Comparison of ENCODE assay signal across 17 cellular contexts in genomic region chr10:43249151-43249961, GRCh38. TPM values are rescaled to one million over a fixed set of nuclear protein-coding genes. Genes with fewer than 3 reads are reported as not detected.
DNase-seq lines count a peak whose midpoint lies in the region; ATAC-seq, FAIRE-seq and TF ChIP-seq lines count a peak whose summit lies in the region.
"Had no signal": no experiment of that assay in that cellular context is flagged by ENCODE, and none has a peak within 500 bp of the region (broad histone marks: within the 10 kb centered on the region; RNA-seq: fewer than 3 reads in every experiment).

No MANE protein-coding gene starts in this region.

- CTCF ChIA-PET in Panc1 (lab: Charles Lee), result interaction anchor here (0.6 kb wide), 1 partner anchor 213 kb away, joined by 3 read pairs; no protein-coding TSS in a partner anchor

- DNase-seq in Panc1 (ENCODE audit: low read depth, low spot score) (no peak), cardiac septum (ENCODE audit: low spot score) (peak; percentile 70), pancreas (peak in 5 of 6 donors; percentile 2 to 50 (median 5)), NCI-H1930 (lab: John Stamatoyannopoulos, UW) (no peak), NCI-H2171 (lab: John Stamatoyannopoulos, UW) (no peak)
- DNase-seq: immature natural killer cell, Kasumi-1, NCI-H1436 treated with DMSO at 0.1 percent for 48 hours, NCI-H510A treated with DMSO at 0.1 percent for 48 hours, T-helper 2 cell had no signal

- H3K4me3 ChIP-seq in BLaER1 treated with 17β-estradiol and CSF1 and Interleukin-3, amounts not matched to agents 10 nM and 100 nM, result no peak overlapping the region
- H3K4me3 ChIP-seq in Panc1 (ENCODE audit: low read depth in 2 of 2, low read length in 2 of 2) (no peak overlapping the region), pancreas (no peak overlapping the region)
- H3K4me3 ChIP-seq: psoas muscle, tibial nerve had no signal

- H3K36me3 ChIP-seq in BLaER1 treated with 17β-estradiol and CSF1 and Interleukin-3, amounts not matched to agents 10 nM and 100 nM, result no peaks in the 10 kb centered on the region
- H3K36me3 ChIP-seq in Panc1 (ENCODE audit: control insufficient read depth, insufficient read depth, low read length) (no peaks in the 10 kb centered on the region), pancreas (no peaks in the 10 kb centered on the region)
- H3K36me3 ChIP-seq: tibial nerve had no signal

- H3K9ac ChIP-seq in BLaER1 treated with 17β-estradiol and CSF1 and Interleukin-3, amounts not matched to agents 10 nM and 100 nM, result no peak overlapping the region; a peak in 1 of 22 replicates

- H3K9me3 ChIP-seq in BLaER1 treated with 17β-estradiol and CSF1 and Interleukin-3, amounts not matched to agents 10 nM and 100 nM (replicated peaks in 1 of 11), result peaks cover 8 to 33% (median 20%) of the 10 kb centered on the region in 11 experiments; a peak in 17 of 22 replicates
- H3K9me3 ChIP-seq in Panc1 (ENCODE audit: control insufficient read depth, insufficient read depth, low read depth, low read length), result no peaks in the 10 kb centered on the region
- no peaks in the 10 kb centered on the region for H3K9me3 ChIP-seq in pancreas

- TF ChIP-seq CTCF in Panc1 (IDR thresholded peaks at IDR 0.05) (no peak), pancreas (IDR thresholded peaks at IDR 0.05) (no peak)

- 64 to 65% methylated on average over 9 of the region's 9 CpGs for WGBS in pancreas, 2 donors

- H4K20me1 ChIP-seq in BLaER1 treated with 17β-estradiol and CSF1 and Interleukin-3, amounts not matched to agents 10 nM and 100 nM, result no peaks in the 10 kb centered on the region

- ATAC-seq in Panc1 (peak; percentile 32; the same call in 1 of the 2 replicates), pancreas (no peak), esophagus mucosa (no peak), GM19463 (IDR thresholded peaks at IDR 0.05; ENCODE audit: unreplicated experiment) (no peak)
- ATAC-seq: psoas muscle had no signal

- intact Hi-C loops in Panc1 (cut with micrococcal nuclease; ENCODE audit: unreplicated experiment), result no loop called here
- intact Hi-C loops in cardiac septum (cut with DNase I), result no loop called here
- intact Hi-C loops in pancreas (cut with DNase I), result no loop called here

- FAIRE-seq in pancreas (lab: Jason Lieb, UNC), result no peak

- peak overlapping the region in 10 of 11 experiments; percentile 21 to 78 (median 60); a peak in 16 of 22 replicates for H3K4me2 ChIP-seq in BLaER1 treated with 17β-estradiol and CSF1 and Interleukin-3, amounts not matched to agents 10 nM and 100 nM

- in situ Hi-C loops in Panc1 (cut with HindIII; ENCODE audit: low pct_unique_long_range_greater_than_20kb, low sequenced_read_pairs), result no loop called here

- no peaks in the 10 kb centered on the region for H3K27me3 ChIP-seq in BLaER1 treated with 17β-estradiol and CSF1 and Interleukin-3, amounts not matched to agents 10 nM and 100 nM
- H3K27me3 ChIP-seq in Panc1 (ENCODE audit: control insufficient read depth, insufficient read depth, low read length), result no peaks in the 10 kb centered on the region
- no peaks in the 10 kb centered on the region for H3K27me3 ChIP-seq in pancreas
- H3K27me3 ChIP-seq: tibial nerve had no signal

- no TSS peak for BruUV-seq in Panc1 (replicated peaks; lab: Mats Ljungman, UMichigan)

- POLR2A ChIA-PET in Panc1 (lab: Charles Lee), result no interaction called here

- no peak overlapping the region for H3K27ac ChIP-seq in BLaER1 treated with 17β-estradiol and CSF1 and Interleukin-3, amounts not matched to agents 10 nM and 100 nM
- no peak overlapping the region for H3K27ac ChIP-seq in Panc1 (ENCODE audit: low read length)
- no peak overlapping the region for H3K27ac ChIP-seq in pancreas
- H3K27ac ChIP-seq: C4-2B, psoas muscle, tibial nerve had no signal

- peaks cover 0 to 53% (median 46%) of the 10 kb centered on the region in 10 experiments; a peak in 18 of 20 replicates for H3K4me1 ChIP-seq in BLaER1 treated with 17β-estradiol and CSF1 and Interleukin-3, amounts not matched to agents 10 nM and 100 nM
- H3K4me1 ChIP-seq in Panc1 (ENCODE audit: control insufficient read depth, insufficient read depth, low read length) (peaks cover 27% of the 10 kb centered on the region), pancreas (no peaks in the 10 kb centered on the region)
- H3K4me1 ChIP-seq: psoas muscle, tibial nerve had no signal

RNA-seq across cellular contexts. Expression of gene RASGEF1A, which starts 17.5 kb away (rescaled TPM):
- total RNA-seq in Panc1 (2021; ENCODE audit: unreplicated experiment) (19.5 TPM), cardiac septum (1.0 TPM), pancreas (1 to 10 TPM; 1.4 to 5.1 (median 3.1) TPM), esophagus mucosa (1.00 TPM)
- 24.3 TPM for polyA plus RNA-seq in Panc1 (2012; ENCODE audit: insufficient read length)
- 1 to 10 TPM; 1.4 to 5.2 TPM for polyA plus RNA-seq in pancreas
- total RNA-seq: RPMI7951 had no signal

Comparison
In these comparisons a context has a peak if more than half of its experiments do, and no peak if none do; other contexts are left out.
1. DNase-seq: peak in cardiac septum (single experiment) and pancreas (5 of 6); none in Panc1 (single experiment), NCI-H1930 (0 of 2) and NCI-H2171 (single experiment).